Comparison of ENCODE assay signal across 21 cellular contexts in the genomic region with DNA sequence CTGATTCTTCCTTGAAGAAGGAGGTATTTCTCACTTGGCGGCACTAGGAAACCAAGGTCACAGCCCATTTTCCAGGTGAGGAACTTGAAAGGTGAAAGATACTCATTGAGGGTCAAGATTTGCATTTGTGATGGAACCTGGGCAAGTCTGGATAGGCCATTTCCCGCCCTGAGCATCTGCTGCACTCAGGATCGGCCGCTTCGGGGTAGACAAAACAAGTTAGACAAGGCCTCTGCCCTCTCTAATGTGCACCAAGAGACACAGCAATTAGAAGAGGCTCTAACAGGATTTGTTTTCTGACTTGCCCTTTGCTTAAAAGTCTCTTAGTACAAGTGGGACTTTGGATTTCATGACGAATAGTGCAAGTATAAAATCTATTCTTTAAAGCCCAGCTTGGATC.
"Had no signal": no experiment of that assay in that cellular context is flagged by ENCODE, and none has a peak within 500 bp of the region (broad histone marks: within the 10 kb centered on the region; RNA-seq: fewer than 3 reads in every experiment).

No MANE protein-coding gene starts in this region.

- H3K4me3 Mint-ChIP-seq: naive thymus-derived CD8-positive, alpha-beta T cell; neural crest cell; stimulated activated naive B cell treated with anti-CD40 and anti-IgM and Interleukin-4, amounts not matched to agents 10 μg/mL and 1 μg/mL and 100 μg/mL, for 72 hours; stimulated activated naive CD8-positive, alpha-beta T cell treated with anti-CD3 and anti-CD28 coated beads, Interleukin-15, amount 100 ng/mL, for 72 hours had no signal

- H3K4me1 ChIP-seq: foreskin keratinocyte, heart left ventricle, spleen, transverse colon had no signal

- H3K9me3 Mint-ChIP-seq: naive thymus-derived CD8-positive, alpha-beta T cell; neural crest cell; stimulated activated naive B cell treated with anti-CD40 and anti-IgM and Interleukin-4, amounts not matched to agents 10 μg/mL and 1 μg/mL and 100 μg/mL, for 72 hours; stimulated activated naive CD8-positive, alpha-beta T cell treated with anti-CD3 and anti-CD28 coated beads, Interleukin-15, amount 100 ng/mL, for 72 hours had no signal

- H3K4me1 Mint-ChIP-seq: naive thymus-derived CD8-positive, alpha-beta T cell; stimulated activated naive B cell treated with anti-CD40 and anti-IgM and Interleukin-4, amounts not matched to agents 10 μg/mL and 1 μg/mL and 100 μg/mL, for 72 hours; stimulated activated naive CD8-positive, alpha-beta T cell treated with anti-CD3 and anti-CD28 coated beads, Interleukin-15, amount 100 ng/mL, for 72 hours had no signal

- H3K9me3 ChIP-seq: heart left ventricle, mucosa of descending colon, spleen, testis, transverse colon had no signal

- H3K27ac Mint-ChIP-seq: stimulated activated naive CD8-positive, alpha-beta T cell treated with anti-CD3 and anti-CD28 coated beads, Interleukin-15, amount 100 ng/mL, for 72 hours had no signal

- ATAC-seq: foreskin keratinocyte; heart left ventricle; left lobe of liver; naive thymus-derived CD8-positive, alpha-beta T cell; sciatic nerve; stimulated activated naive B cell treated with anti-CD40 and anti-IgM and Interleukin-4, amounts not matched to agents 10 μg/mL and 1 μg/mL and 100 μg/mL, for 72 hours; stimulated activated naive CD8-positive, alpha-beta T cell treated with anti-CD3 and anti-CD28 coated beads, Interleukin-15, amount 100 ng/mL, for 72 hours had no signal

- H3K36me3 ChIP-seq: heart left ventricle, spleen, transverse colon had no signal

- H3K27ac ChIP-seq: coronary artery, foreskin keratinocyte, heart left ventricle, spleen, testis, transverse colon had no signal

- H3K4me3 ChIP-seq: coronary artery, heart left ventricle, mucosa of descending colon, spleen, testis, transverse colon had no signal

- H3K27me3 Mint-ChIP-seq: naive thymus-derived CD8-positive, alpha-beta T cell; stimulated activated naive B cell treated with anti-CD40 and anti-IgM and Interleukin-4, amounts not matched to agents 10 μg/mL and 1 μg/mL and 100 μg/mL, for 72 hours; stimulated activated naive CD8-positive, alpha-beta T cell treated with anti-CD3 and anti-CD28 coated beads, Interleukin-15, amount 100 ng/mL, for 72 hours had no signal

- H3K36me3 Mint-ChIP-seq: naive thymus-derived CD8-positive, alpha-beta T cell; stimulated activated naive B cell treated with anti-CD40 and anti-IgM and Interleukin-4, amounts not matched to agents 10 μg/mL and 1 μg/mL and 100 μg/mL, for 72 hours had no signal

- DNase-seq: effector CD8-positive, alpha-beta T cell; heart left ventricle; hypothalamus; kidney glomerular epithelial cell; mammary epithelial cell; mucosa of descending colon; naive thymus-derived CD8-positive, alpha-beta T cell; posterior cingulate gyrus; spleen; stimulated activated CD4-positive, alpha-beta T cell treated with anti-CD3 and anti-CD28 coated beads, Interleukin-15, amount 100 ng/mL, for 24 hours; stimulated activated CD4-positive, alpha-beta T cell treated with anti-CD3 and anti-CD28 coated beads, Interleukin-1b, Interleukin-23, amount 100 ng/mL, for 48 hours; stimulated activated CD4-positive, alpha-beta T cell treated with anti-CD3 and anti-CD28 coated beads, Interleukin-4, amount 100 ng/mL, for 24 hours; stimulated activated naive B cell treated with anti-CD40 and anti-IgM and Interleukin-4, amounts not matched to agents 10 μg/mL and 1 μg/mL and 100 μg/mL, for 72 hours; stimulated activated naive CD8-positive, alpha-beta T cell treated with anti-CD3 and anti-CD28 coated beads, Interleukin-15, amount 100 ng/mL, for 72 hours; testis; transverse colon had no signal

- H3K27me3 ChIP-seq: foreskin keratinocyte, heart left ventricle, spleen, testis, transverse colon had no signal
